24 cellular contexts compared by ENCODE assay signal in the genomic region with DNA sequence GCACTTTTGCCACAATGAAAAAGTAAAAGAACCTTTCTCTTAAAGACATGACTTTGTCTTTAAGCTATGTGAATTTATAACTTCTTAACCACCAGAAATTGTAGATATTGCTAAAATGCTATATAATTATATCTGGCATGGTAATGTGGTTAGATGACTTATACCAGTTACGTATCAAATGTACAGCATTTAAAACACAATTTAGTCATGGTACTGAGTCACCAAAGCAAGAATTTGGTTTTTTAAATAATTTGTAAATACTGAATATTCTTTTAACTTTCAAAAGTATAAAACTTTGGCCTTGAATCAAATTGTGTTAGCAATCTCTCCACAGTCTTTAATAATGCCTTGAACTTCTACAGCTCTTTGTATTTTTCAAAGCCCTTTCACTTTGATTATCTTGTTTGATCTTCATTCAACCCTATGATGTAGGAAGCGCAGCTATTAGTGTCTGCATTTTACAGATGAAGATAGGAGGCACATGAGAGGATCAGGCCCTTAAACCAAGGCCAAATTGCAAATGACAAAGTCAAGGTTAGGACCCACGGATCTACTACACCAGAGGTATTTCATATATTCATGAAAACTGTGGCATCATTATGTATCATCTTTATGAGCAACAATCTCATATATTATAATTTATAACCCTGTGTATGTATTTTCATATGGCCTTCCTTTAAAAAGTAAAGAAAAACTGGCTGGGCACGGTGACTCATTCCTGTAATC. TPM values are rescaled to one million over a fixed set of nuclear protein-coding genes. Genes with fewer than 3 reads are reported as not detected.
DNase-seq lines count a peak whose midpoint lies in the region; ATAC-seq and TF ChIP-seq lines count a peak whose summit lies in the region.
"Had no signal": no experiment of that assay in that cellular context is flagged by ENCODE, and none has a peak within 500 bp of the region (broad histone marks: within the 10 kb centered on the region; RNA-seq: fewer than 3 reads in every experiment).

No MANE protein-coding gene starts in this region.

- H3K4ac ChIP-seq in IMR-90 (ENCODE audit: low read depth, low read length): peak overlapping the region; percentile 87

- no peaks in the 10 kb centered on the region for H3K79me2 ChIP-seq in neural progenitor cell (ENCODE audit: low read depth)

- H2BK15ac ChIP-seq in IMR-90 (ENCODE audit: low read depth, low read length): peak overlapping the region; percentile 71; the same call in 2 of the 3 replicates

- intact Hi-C loops in IMR-90 (cut with micrococcal nuclease): no loop called here

- H4K8ac ChIP-seq in IMR-90 (ENCODE audit: low read depth in 2 of 2, low read length in 2 of 2): peak overlapping the region; percentile 40 to 93

- peak overlapping the region; percentile 98 for H2BK120ac ChIP-seq in IMR-90 (ENCODE audit: low read depth, low read length)

- peak overlapping the region; percentile 92 for H2AK5ac ChIP-seq in IMR-90 (ENCODE audit: low read depth, low read length)

- H3F3A ChIP-seq in neural progenitor cell (ENCODE audit: low read depth): peaks cover under 1% of the 10 kb centered on the region

- peak overlapping the region; percentile 92; the same call in 1 of the 2 replicates for H3K23ac ChIP-seq in IMR-90 (ENCODE audit: low read depth, low read length)

- H3K9me1 ChIP-seq in IMR-90 (ENCODE audit: insufficient read depth, low read length): peaks cover 13% of the 10 kb centered on the region

- H3K9ac ChIP-seq in IMR-90 (ENCODE audit: low read depth, low read length) (peak overlapping the region; percentile 61; the same call in 1 of the 2 replicates), neural progenitor cell (no peak overlapping the region)

- no peak overlapping the region for H3K4me3 Mint-ChIP-seq in neural progenitor cell
- H3K4me3 Mint-ChIP-seq: stimulated activated memory B cell treated with anti-CD40 and anti-IgM and Interleukin-4, amounts not matched to agents 10 μg/mL and 1 μg/mL and 100 μg/mL, for 72 hours had no signal

- H3K18ac ChIP-seq in IMR-90 (ENCODE audit: low read depth, low read length): peak overlapping the region; percentile 98

- in situ Hi-C loops in IMR-90 (cut with MboI; ENCODE audit: low sequenced_read_pairs): no loop called here

- H3K36me3 Mint-ChIP-seq in neural progenitor cell: no peaks in the 10 kb centered on the region
- H3K36me3 Mint-ChIP-seq: stimulated activated memory B cell treated with anti-CD40 and anti-IgM and Interleukin-4, amounts not matched to agents 10 μg/mL and 1 μg/mL and 100 μg/mL, for 72 hours had no signal

- H3K36me3 ChIP-seq in IMR-90 (ENCODE audit: control insufficient read depth, insufficient read depth, low read length) (no peaks in the 10 kb centered on the region), neural progenitor cell (no peaks in the 10 kb centered on the region)
- H3K36me3 ChIP-seq: neutrophil, uterus had no signal

- peaks cover 4 to 11% of the 10 kb centered on the region in 2 experiments; a peak in 3 of 4 replicates for H3K79me1 ChIP-seq in IMR-90 (ENCODE audit: low read depth in 1 of 2, low read length in 2 of 2)

- H3K4me1 ChIP-seq in IMR-90 (ENCODE audit: control insufficient read depth, insufficient read depth, low read length): peaks cover 16% of the 10 kb centered on the region
- peaks cover under 1% of the 10 kb centered on the region for H3K4me1 ChIP-seq in neural progenitor cell

- H3K4me3 ChIP-seq in IMR-90 (ENCODE audit: insufficient read depth, low read depth, low read length) (peak overlapping the region; percentile 34; the same call in 1 of the 2 replicates), neural progenitor cell (no peak overlapping the region)
- H3K4me3 ChIP-seq: body of pancreas, uterus had no signal

- ATAC-seq in IMR-90 (ENCODE audit: low read depth) (peak; percentile 38), HG02678 (IDR thresholded peaks at IDR 0.05; ENCODE audit: unreplicated experiment) (no peak)
- ATAC-seq: body of pancreas; stimulated activated memory B cell treated with anti-CD40 and anti-IgM and Interleukin-4, amounts not matched to agents 10 μg/mL and 1 μg/mL and 100 μg/mL, for 72 hours had no signal

- no peak for TF ChIP-seq CTCF in IMR-90 (conservative IDR thresholded peaks at IDR 0.05; ENCODE audit: low read depth, low read length)
- TF ChIP-seq CTCF in neural progenitor cell (IDR thresholded peaks at IDR 0.05): no peak

- peak overlapping the region; percentile 91 for H4K91ac ChIP-seq in IMR-90 (ENCODE audit: insufficient read depth, low read depth, low read length)

- H2BK20ac ChIP-seq in IMR-90 (ENCODE audit: low read depth, low read length): peak overlapping the region; percentile 99

- H3K27ac Mint-ChIP-seq in neural progenitor cell: no peak overlapping the region
- H3K27ac Mint-ChIP-seq: stimulated activated memory B cell treated with anti-CD40 and anti-IgM and Interleukin-4, amounts not matched to agents 10 μg/mL and 1 μg/mL and 100 μg/mL, for 72 hours had no signal

- BruUV-seq in IMR-90 (replicated peaks; lab: Mats Ljungman, UMichigan): no TSS peak

- peak; percentile 27 for DNase-seq in COLO829 (ENCODE audit: low spot score)
- DNase-seq in IMR-90: peak; percentile 95
- peak; percentile 12 for DNase-seq in astrocyte of the hippocampus (ENCODE audit: low read depth, low spot score)
- DNase-seq in iris pigment epithelial cell (ENCODE audit: low read depth): peak; percentile 77
- no peak for DNase-seq in activated CD8-positive, alpha-beta memory T cell treated with anti-CD3 and anti-CD28 coated beads, Interleukin-2, amount 50 U/mL, for 4 hours
- DNase-seq in nucleus accumbens (lab: John Stamatoyannopoulos, UW): no peak
- DNase-seq in neural progenitor cell (ENCODE audit: low spot score): no peak
- DNase-seq: activated effector memory CD4-positive, alpha-beta T cell treated with anti-CD3 and anti-CD28 coated beads, Interleukin-2, amount 50 U/mL, for 16 hours; body of pancreas; H7; KG1; midbrain; NCI-H146; NCI-H446; SW 1271; uterus had no signal

- peak overlapping the region; percentile 100 for H2BK5ac ChIP-seq in IMR-90 (ENCODE audit: low read depth, low read length, poor library complexity, severe bottlenecking)

- H3K27ac ChIP-seq in IMR-90 (ENCODE audit: insufficient read depth, low read length) (peak overlapping the region; percentile 87), neural progenitor cell (no peak overlapping the region)
- H3K27ac ChIP-seq: body of pancreas, C4-2B, neutrophil, uterus, VCaP had no signal

- CTCF ChIA-PET in IMR-90 (lab: Yijun Ruan, JAX): interaction anchor here (0.5 to 1.6 kb wide), 3 partner anchors 10 to 938 kb away, joined by 3 to 10 read pairs (median 4); no protein-coding TSS in a partner anchor

- H4K20me1 ChIP-seq in IMR-90 (ENCODE audit: insufficient read depth, low read length) (no peaks in the 10 kb centered on the region), neural progenitor cell (ENCODE audit: low read depth) (no peaks in the 10 kb centered on the region)

- WGBS in IMR-90 (ENCODE audit: extremely low coverage in 2 of 2, insufficient read length in 1 of 2), 2 experiments: no CpG with 5 or more reads among the region's 4 CpGs

- H3K9me3 Mint-ChIP-seq in neural progenitor cell: no peaks in the 10 kb centered on the region
- H3K9me3 Mint-ChIP-seq: stimulated activated memory B cell treated with anti-CD40 and anti-IgM and Interleukin-4, amounts not matched to agents 10 μg/mL and 1 μg/mL and 100 μg/mL, for 72 hours had no signal

- H3K4me2 ChIP-seq in IMR-90 (ENCODE audit: low read depth, low read length) (peak overlapping the region; percentile 97), neural progenitor cell (no peak overlapping the region)

- no peaks in the 10 kb centered on the region for H3K9me3 ChIP-seq in IMR-90 (ENCODE audit: control insufficient read depth, insufficient read depth, low read length)
- no peaks in the 10 kb centered on the region for H3K9me3 ChIP-seq in neural progenitor cell (ENCODE audit: low read depth)
- H3K9me3 ChIP-seq: body of pancreas, neutrophil, uterus had no signal

- POLR2A ChIA-PET in IMR-90 (lab: Charles Lee; ENCODE audit: unreplicated experiment): no interaction called here

- H3K4me1 Mint-ChIP-seq in neural progenitor cell: peaks cover 7% of the 10 kb centered on the region

- H3K27me3 Mint-ChIP-seq in neural progenitor cell (ENCODE audit: insufficient read depth, low read depth): peaks cover 7% of the 10 kb centered on the region

- no peak overlapping the region for H2AK9ac ChIP-seq in IMR-90 (replicated peaks; ENCODE audit: low read depth, low read length, poor library complexity)

- peak overlapping the region; percentile 97 for H3K56ac ChIP-seq in IMR-90 (ENCODE audit: extremely low read depth, insufficient read depth, low read length)

- no peak for TF ChIP-seq RAD21 in IMR-90 (IDR thresholded peaks at IDR 0.05; ENCODE audit: low read length)

- H2AFZ ChIP-seq in IMR-90 (replicated peaks; ENCODE audit: low read length, poor library complexity): no peak overlapping the region
- H2AFZ ChIP-seq in neural progenitor cell (replicated peaks): no peak overlapping the region

- H3K27me3 ChIP-seq in IMR-90 (ENCODE audit: control insufficient read depth, insufficient read depth, low read length): no peaks in the 10 kb centered on the region
- H3K27me3 ChIP-seq in neural progenitor cell: peaks cover 30% of the 10 kb centered on the region
- H3K27me3 ChIP-seq: body of pancreas, uterus had no signal

- H4K5ac ChIP-seq in IMR-90 (ENCODE audit: low read depth, low read length): peak overlapping the region; percentile 93; the same call in 1 of the 2 replicates

- peak overlapping the region; percentile 87 for H3K14ac ChIP-seq in IMR-90 (replicated peaks; ENCODE audit: low read depth, low read length)

- TF ChIP-seq POLR2A in IMR-90 (IDR thresholded peaks at IDR 0.05; ENCODE audit: low read depth, low read length): no peak

- dilution Hi-C loops in IMR-90 (cut with HindIII; ENCODE audit: low sequenced_read_pairs, unreplicated experiment): no loop called here

TF ChIP-seq in IMR-90, 13 proteins besides CTCF, POLR2A, EP300 and RAD21 (continues in another document):
- TF ChIP-seq RFX5 (IDR thresholded peaks at IDR 0.05; ENCODE audit: low read depth, low read length) (no peak), NFE2L2 (IDR thresholded peaks at IDR 0.05; ENCODE audit: low read depth, low read length) (no peak), MAFK (IDR thresholded peaks at IDR 0.05; ENCODE audit: low read depth, low read length) (peak; percentile 39; the same call in 1 of the 2 replicates), MAZ (IDR thresholded peaks at IDR 0.05; ENCODE audit: borderline replicate concordance, low read depth, low read length) (no peak), FOS (IDR thresholded peaks at IDR 0.05; ENCODE audit: low read depth, low read length) (peak; percentile 75)

RNA-seq across cellular contexts. Expression of gene SYTL2, which starts 4.4 kb away (rescaled TPM):
- total RNA-seq in IMR-90 (2012; rRNA removed) (45.2 and 59.4 TPM in 2 replicates), neural progenitor cell (ENCODE audit: low replicate concordance) (26.4 and 34.1 TPM in 2 replicates)
- polyA plus RNA-seq in IMR-90 (2012; rRNA removed): 49.5 and 70.0 TPM in 2 replicates
- polyA plus RNA-seq in IMR-90 (2012; cell fraction: cytosol; rRNA removed): 13.7 and 35.1 TPM in 2 replicates
- polyA plus RNA-seq in IMR-90 (2012; cell fraction: nucleus; rRNA removed; ENCODE audit: low replicate concordance): 31.2 and 414 TPM in 2 replicates

RNA-seq across cellular contexts. Expression of gene CCDC83, which starts 39.8 kb away (rescaled TPM):
- total RNA-seq in IMR-90 (2012; rRNA removed): not detected in 2 replicates
- not detected in 2 replicates for polyA plus RNA-seq in IMR-90 (2012; rRNA removed)
- polyA plus RNA-seq in IMR-90 (2012; cell fraction: cytosol; rRNA removed): not detected in 2 replicates
- polyA plus RNA-seq in IMR-90 (2012; cell fraction: nucleus; rRNA removed; ENCODE audit: low replicate concordance): not detected in 2 replicates
- 0.06 TPM in 1 of 2 replicates, not detected in the other for total RNA-seq in neural progenitor cell (ENCODE audit: low replicate concordance)
- total RNA-seq: activated CD8-positive, alpha-beta memory T cell treated with anti-CD3 and anti-CD28 coated beads for 36 hours; body of pancreas; frontal cortex; H7; skeletal muscle tissue had no signal

Comparison
In these comparisons a context has a peak if more than half of its experiments do, and no peak if none do; other contexts are left out.
1. DNase-seq: peak in COLO829 (single experiment), IMR-90 (single experiment), astrocyte of the hippocampus (single experiment) and iris pigment epithelial cell (single experiment); none in activated CD8-positive, alpha-beta memory T cell treated with anti-CD3 and anti-CD28 coated beads, Interleukin-2, amount 50 U/mL, for 4 hours (single experiment), nucleus accumbens (0 of 56) and neural progenitor cell (single experiment).